1 cellular context compared by ENCODE assay signal in the genomic region with DNA sequence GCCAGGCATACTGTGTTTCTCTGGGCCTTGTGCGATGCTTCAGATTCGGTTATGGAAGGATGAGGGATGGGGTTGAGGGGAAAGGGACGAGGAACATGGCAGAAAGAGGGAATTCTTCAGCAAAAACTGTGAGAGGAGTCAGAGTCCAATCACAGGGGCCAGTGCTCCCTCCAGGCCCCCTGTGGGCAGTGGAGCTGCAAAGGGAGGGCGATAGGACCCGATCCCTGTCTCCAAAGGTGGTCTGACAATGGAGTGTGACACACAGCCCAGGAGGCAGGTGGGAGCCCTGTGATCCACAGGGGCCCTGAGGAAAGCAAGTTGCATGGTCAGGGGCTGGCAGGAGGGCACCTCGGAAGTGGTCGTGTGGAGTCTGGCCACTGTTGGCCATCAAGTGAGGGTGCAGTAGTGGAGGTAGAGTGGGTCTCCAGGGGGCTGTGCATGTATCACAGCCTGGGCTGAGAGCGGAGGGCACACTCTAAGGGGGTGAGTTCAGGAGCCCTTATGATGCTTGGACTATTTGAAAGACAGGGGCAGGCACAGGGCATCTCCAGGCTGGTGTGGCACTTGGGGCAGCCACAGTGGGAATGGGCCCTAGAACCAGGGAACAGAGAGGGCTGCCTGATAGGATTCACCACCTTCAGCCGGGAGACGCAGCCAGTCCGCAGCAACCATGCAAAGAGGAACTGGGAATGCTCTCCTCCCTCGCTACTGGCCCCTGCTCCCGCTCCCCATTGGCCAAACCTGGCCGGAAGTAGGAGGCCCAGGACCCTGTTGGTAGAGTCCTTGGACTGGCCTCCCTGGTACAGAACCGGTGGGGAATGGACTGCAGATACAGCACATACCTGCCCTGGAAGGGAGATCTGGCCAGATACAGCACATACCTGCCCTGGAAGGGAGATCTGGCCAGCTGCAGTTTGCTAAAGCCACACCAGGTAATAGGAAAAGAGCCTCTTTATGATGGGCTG.
TF ChIP-seq lines count a peak whose summit lies in the region.

No MANE protein-coding gene starts in this region.

TF ChIP-seq in IMR-90, 13 proteins besides CTCF, POLR2A, EP300 and RAD21:
- TF ChIP-seq MXI1 (IDR thresholded peaks at IDR 0.05; ENCODE audit: borderline replicate concordance, low read depth, low read length) (no peak), FOS (IDR thresholded peaks at IDR 0.05; ENCODE audit: low read depth, low read length) (no peak), SMC3 (IDR thresholded peaks at IDR 0.05; ENCODE audit: low read depth, low read length) (no peak), CHD1 (IDR thresholded peaks at IDR 0.05; ENCODE audit: low read depth, low read length) (no peak)
